In the genomic region with DNA sequence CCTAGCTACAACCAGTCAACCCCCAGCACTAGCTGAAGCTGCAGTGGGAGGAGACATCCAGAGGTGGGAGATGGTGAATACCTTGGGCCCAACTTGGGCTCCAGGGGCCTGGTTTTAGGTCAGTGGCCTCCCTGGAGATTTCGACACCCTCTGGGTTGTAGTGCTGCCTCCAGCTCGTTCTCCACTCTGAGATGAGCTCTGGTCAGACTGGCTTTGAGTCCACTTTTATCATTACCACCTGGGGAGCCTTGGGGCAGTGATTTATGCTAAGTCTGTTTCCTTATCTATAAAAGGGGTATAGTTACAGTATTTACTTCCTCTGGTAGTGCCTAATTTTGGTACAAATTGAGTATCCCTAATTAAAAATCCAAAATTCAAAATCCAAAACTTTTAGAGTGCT, we compare ENCODE assay signal across 34 cellular contexts.
"Had no signal": no experiment of that assay in that cellular context is flagged by ENCODE, and none has a peak within 500 bp of the region (broad histone marks: within the 10 kb centered on the region; RNA-seq: fewer than 3 reads in every experiment).

No MANE protein-coding gene starts in this region.

- H3K27me3 ChIP-seq: brain microvascular endothelial cell, sigmoid colon, thyroid gland, upper lobe of left lung, vagina had no signal

- FAIRE-seq: astrocyte, endothelial cell of umbilical vein, small intestine, TTC549 had no signal

- H3K27ac Mint-ChIP-seq: activated CD4-positive, alpha-beta memory T cell treated with anti-CD3 and anti-CD28 coated beads for 36 hours; activated T-helper 1 cell treated with anti-CD3 and anti-CD28 coated beads, Interleukin-12 subunit alpha, Interleukin-12 subunit beta, Interleukin-2, Interleukin-4 antibody, amounts not matched to agents 30 ng/mL and 10 ng/mL and 1 ng/mL, durations not matched to agents 14 hours and 24 hours and 36 hours; effector memory CD8-positive, alpha-beta T cell; immature natural killer cell; stimulated activated memory B cell treated with anti-CD40 and anti-IgM and Interleukin-4, amounts not matched to agents 10 μg/mL and 1 μg/mL and 100 μg/mL, for 72 hours; stimulated activated naive CD8-positive, alpha-beta T cell treated with anti-CD3 and anti-CD28 coated beads, Interleukin-15, amount 100 ng/mL, for 72 hours had no signal

- ATAC-seq: activated CD4-positive, CD25-positive, alpha-beta regulatory T cell treated with anti-CD3 and anti-CD28 coated beads, Interleukin-2, amount 50 U/mL, for 24 hours; effector memory CD8-positive, alpha-beta T cell; naive thymus-derived CD8-positive, alpha-beta T cell; stimulated activated memory B cell treated with anti-CD40 and anti-IgM and Interleukin-4, amounts not matched to agents 10 μg/mL and 1 μg/mL and 100 μg/mL, for 72 hours; stimulated activated naive CD8-positive, alpha-beta T cell treated with anti-CD3 and anti-CD28 coated beads, Interleukin-15, amount 100 ng/mL, for 72 hours had no signal

- H3K4me3 Mint-ChIP-seq: activated CD4-positive, alpha-beta memory T cell treated with anti-CD3 and anti-CD28 coated beads for 36 hours; activated T-helper 1 cell treated with anti-CD3 and anti-CD28 coated beads, Interleukin-12 subunit alpha, Interleukin-12 subunit beta, Interleukin-2, Interleukin-4 antibody, amounts not matched to agents 30 ng/mL and 10 ng/mL and 1 ng/mL, durations not matched to agents 14 hours and 24 hours and 36 hours; effector memory CD8-positive, alpha-beta T cell; immature natural killer cell; naive thymus-derived CD8-positive, alpha-beta T cell; stimulated activated memory B cell treated with anti-CD40 and anti-IgM and Interleukin-4, amounts not matched to agents 10 μg/mL and 1 μg/mL and 100 μg/mL, for 72 hours; stimulated activated naive CD8-positive, alpha-beta T cell treated with anti-CD3 and anti-CD28 coated beads, Interleukin-15, amount 100 ng/mL, for 72 hours had no signal

- H3K4me1 ChIP-seq: sigmoid colon, thyroid gland, vagina had no signal

- H3K36me3 Mint-ChIP-seq: activated CD4-positive, alpha-beta memory T cell treated with anti-CD3 and anti-CD28 coated beads for 36 hours; immature natural killer cell; naive thymus-derived CD8-positive, alpha-beta T cell; stimulated activated memory B cell treated with anti-CD40 and anti-IgM and Interleukin-4, amounts not matched to agents 10 μg/mL and 1 μg/mL and 100 μg/mL, for 72 hours had no signal

- H3K4me3 ChIP-seq: sigmoid colon, thyroid gland, upper lobe of left lung, vagina had no signal

- H3K27me3 Mint-ChIP-seq: activated CD4-positive, alpha-beta memory T cell treated with anti-CD3 and anti-CD28 coated beads for 36 hours; effector memory CD8-positive, alpha-beta T cell; naive thymus-derived CD8-positive, alpha-beta T cell; stimulated activated memory B cell treated with anti-CD40 and anti-IgM and Interleukin-4, amounts not matched to agents 10 μg/mL and 1 μg/mL and 100 μg/mL, for 72 hours; stimulated activated naive CD8-positive, alpha-beta T cell treated with anti-CD3 and anti-CD28 coated beads, Interleukin-15, amount 100 ng/mL, for 72 hours had no signal

- DNase-seq: activated CD4-positive, alpha-beta memory T cell treated with anti-CD3 and anti-CD28 coated beads for 36 hours; activated CD4-positive, alpha-beta T cell treated with anti-CD3 and anti-CD28 coated beads for 48 hours; activated CD8-positive, alpha-beta memory T cell treated with anti-CD3 and anti-CD28 coated beads, Interleukin-2, amount 50 U/mL, for 4 hours; activated gamma-delta T cell treated with Interleukin-2 at 50 U/mL for 16 hours; activated naive CD4-positive, alpha-beta T cell treated with anti-CD3 and anti-CD28 coated beads, Interleukin-2, amount 50 U/mL, for 16 hours; activated T-cell treated with anti-CD3 and anti-CD28 coated beads, Interleukin-2, amount 50 U/mL, for 1 hour; amniotic stem cell; brain microvascular endothelial cell; cortex of kidney; effector memory CD8-positive, alpha-beta T cell; foreskin fibroblast; head of caudate nucleus; hippocampal formation; immature natural killer cell; naive thymus-derived CD8-positive, alpha-beta T cell; posterior cingulate gyrus; sigmoid colon; small intestine; stimulated activated CD4-positive, alpha-beta T cell treated with anti-CD3 and anti-CD28 coated beads, Interleukin-1b, Interleukin-23, amount 100 ng/mL, for 48 hours; stimulated activated CD4-positive, alpha-beta T cell treated with anti-CD3 and anti-CD28 coated beads, Interleukin-4, amount 100 ng/mL, for 4 hours; stimulated activated CD8-positive, alpha-beta memory T cell treated with anti-CD3 and anti-CD28 coated beads, Interleukin-4, amount 100 ng/mL, for 48 hours; stimulated activated naive CD8-positive, alpha-beta T cell treated with anti-CD3 and anti-CD28 coated beads, Interleukin-15, amount 100 ng/mL, for 72 hours; substantia nigra; T-helper 9 cell; thyroid gland had no signal

- H3K27ac ChIP-seq: brain microvascular endothelial cell, sigmoid colon, thyroid gland, upper lobe of left lung, vagina, VCaP had no signal

- H3K9me3 ChIP-seq: sigmoid colon, thyroid gland, upper lobe of left lung had no signal

- H3K36me3 ChIP-seq: brain microvascular endothelial cell, sigmoid colon, thyroid gland, upper lobe of left lung, vagina had no signal

- H3K9me3 Mint-ChIP-seq: activated CD4-positive, alpha-beta memory T cell treated with anti-CD3 and anti-CD28 coated beads for 36 hours; activated T-helper 1 cell treated with anti-CD3 and anti-CD28 coated beads, Interleukin-12 subunit alpha, Interleukin-12 subunit beta, Interleukin-2, Interleukin-4 antibody, amounts not matched to agents 30 ng/mL and 10 ng/mL and 1 ng/mL, durations not matched to agents 14 hours and 24 hours and 36 hours; effector memory CD8-positive, alpha-beta T cell; immature natural killer cell; naive thymus-derived CD8-positive, alpha-beta T cell; stimulated activated memory B cell treated with anti-CD40 and anti-IgM and Interleukin-4, amounts not matched to agents 10 μg/mL and 1 μg/mL and 100 μg/mL, for 72 hours; stimulated activated naive CD8-positive, alpha-beta T cell treated with anti-CD3 and anti-CD28 coated beads, Interleukin-15, amount 100 ng/mL, for 72 hours had no signal

- H3K4me1 Mint-ChIP-seq: stimulated activated memory B cell treated with anti-CD40 and anti-IgM and Interleukin-4, amounts not matched to agents 10 μg/mL and 1 μg/mL and 100 μg/mL, for 72 hours; stimulated activated naive CD8-positive, alpha-beta T cell treated with anti-CD3 and anti-CD28 coated beads, Interleukin-15, amount 100 ng/mL, for 72 hours had no signal
